Comparison of ENCODE assay signal across 20 cellular contexts in genomic region chr10:27312854-27313253, GRCh38.
DNase-seq lines count a peak whose midpoint lies in the region; ATAC-seq and TF ChIP-seq lines count a peak whose summit lies in the region.
"Had no signal": no experiment of that assay in that cellular context is flagged by ENCODE, and none has a peak within 500 bp of the region (broad histone marks: within the 10 kb centered on the region; RNA-seq: fewer than 3 reads in every experiment).

No MANE protein-coding gene starts in this region.

- no peak for TF ChIP-seq POLR2A in suprapubic skin (IDR thresholded peaks at IDR 0.05)

- H3K9me3 Mint-ChIP-seq in activated naive CD4-positive, alpha-beta T cell treated with anti-CD3 and anti-CD28 coated beads, Interleukin-2, amount 50 U/mL, for 72 hours = no peaks in the 10 kb centered on the region
- no peaks in the 10 kb centered on the region for H3K9me3 Mint-ChIP-seq in activated T-helper 17 cell treated with anti-CD3 and anti-CD28 coated beads, Interleukin-2, amount 50 U/mL, for 72 hours
- no peaks in the 10 kb centered on the region for H3K9me3 Mint-ChIP-seq in endodermal cell
- H3K9me3 Mint-ChIP-seq: CD4-positive, CD25-positive, alpha-beta regulatory T cell; CD8-positive, alpha-beta T cell had no signal

- no peak for TF ChIP-seq CTCF in mucosa of descending colon (IDR thresholded peaks at IDR 0.05)
- TF ChIP-seq CTCF in suprapubic skin (IDR thresholded peaks at IDR 0.05) = no peak
- TF ChIP-seq CTCF in endodermal cell (conservative IDR thresholded peaks at IDR 0.05) = no peak

- H3K27me3 ChIP-seq in suprapubic skin = no peaks in the 10 kb centered on the region
- H3K27me3 ChIP-seq in endodermal cell (ENCODE audit: control insufficient read depth, insufficient read depth, low read length, poor library complexity, severe bottlenecking) = no peaks in the 10 kb centered on the region

- H3K36me3 ChIP-seq in mucosa of descending colon (ENCODE audit: low read depth) (no peaks in the 10 kb centered on the region), suprapubic skin (no peaks in the 10 kb centered on the region), endodermal cell (ENCODE audit: control insufficient read depth, insufficient read depth, low read length) (no peaks in the 10 kb centered on the region)

- H3K9ac ChIP-seq in endodermal cell (ENCODE audit: extremely low read depth, low read length, poor library complexity, severe bottlenecking) = no peak overlapping the region
- H3K9ac ChIP-seq: GM23248 had no signal

- WGBS in suprapubic skin = 91% methylated on average over 4 of the region's 4 CpGs
- 88 to 92% methylated on average over 3 to 4 of the region's 4 CpGs for WGBS in endodermal cell (ENCODE audit: insufficient coverage in 1 of 2, insufficient read length in 1 of 2), 2 experiments

- H3K4me3 Mint-ChIP-seq in activated T-helper 17 cell treated with anti-CD3 and anti-CD28 coated beads, Interleukin-2, amount 50 U/mL, for 72 hours = no peak overlapping the region
- no peak overlapping the region for H3K4me3 Mint-ChIP-seq in endodermal cell
- H3K4me3 Mint-ChIP-seq: CD4-positive, CD25-positive, alpha-beta regulatory T cell; CD8-positive, alpha-beta T cell had no signal

- TF ChIP-seq EP300 in suprapubic skin (IDR thresholded peaks at IDR 0.05) = no peak

- H3K27ac Mint-ChIP-seq in activated naive CD4-positive, alpha-beta T cell treated with anti-CD3 and anti-CD28 coated beads, Interleukin-2, amount 50 U/mL, for 72 hours = no peak overlapping the region
- no peak overlapping the region for H3K27ac Mint-ChIP-seq in activated T-helper 17 cell treated with anti-CD3 and anti-CD28 coated beads, Interleukin-2, amount 50 U/mL, for 72 hours
- H3K27ac Mint-ChIP-seq in endodermal cell = no peak overlapping the region
- H3K27ac Mint-ChIP-seq: CD4-positive, CD25-positive, alpha-beta regulatory T cell; CD8-positive, alpha-beta T cell had no signal

- H3K27me3 Mint-ChIP-seq in activated T-helper 17 cell treated with anti-CD3 and anti-CD28 coated beads, Interleukin-2, amount 50 U/mL, for 72 hours = peaks cover 5% of the 10 kb centered on the region
- H3K27me3 Mint-ChIP-seq in endodermal cell (ENCODE audit: insufficient read depth) = no peaks in the 10 kb centered on the region

- intact Hi-C loops in mucosa of descending colon (cut with DNase I, micrococcal nuclease) = no loop called here

- no peaks in the 10 kb centered on the region for H3K9me3 ChIP-seq in mucosa of descending colon
- no peaks in the 10 kb centered on the region for H3K9me3 ChIP-seq in suprapubic skin
- H3K9me3 ChIP-seq in endodermal cell (ENCODE audit: control insufficient read depth, low read length) = no peaks in the 10 kb centered on the region
- H3K9me3 ChIP-seq: Caco-2 had no signal

- peak; percentile 76 to 85 for ATAC-seq in activated naive CD4-positive, alpha-beta T cell treated with anti-CD3 and anti-CD28 coated beads, Interleukin-2, amount 50 U/mL, for 72 hours
- peak; percentile 69 for ATAC-seq in activated T-helper 17 cell treated with anti-CD3 and anti-CD28 coated beads, Interleukin-2, amount 50 U/mL, for 72 hours (replicated peaks)
- ATAC-seq in esophagus mucosa (peak; percentile 71), mucosa of descending colon (peak; percentile 54)
- ATAC-seq: CD8-positive, alpha-beta T cell; GM12878 had no signal

- H3K4me3 ChIP-seq in mucosa of descending colon (no peak overlapping the region), suprapubic skin (no peak overlapping the region), endodermal cell (ENCODE audit: low read length) (no peak overlapping the region)
- H3K4me3 ChIP-seq: GM12878, GM23248 had no signal

- no peak for DNase-seq in activated naive CD4-positive, alpha-beta T cell treated with anti-CD3 and anti-CD28 coated beads, Interleukin-2, amount 50 U/mL, for 72 hours (ENCODE audit: low spot score in 2 of 2)
- DNase-seq in activated naive CD4-positive, alpha-beta T cell treated with Interleukin-2 at 50 U/mL for 16 hours = no peak
- DNase-seq in mucosa of descending colon (no peak), suprapubic skin (ENCODE audit: low spot score in 2 of 2) (no peak), endodermal cell (no peak), C1 segment of cervical spinal cord (lab: John Stamatoyannopoulos, UW) (no peak)
- DNase-seq: Caco-2; CD4-positive, CD25-positive, alpha-beta regulatory T cell; CD8-positive, alpha-beta T cell; DMS 273 treated with DMSO at 0.1 percent for 48 hours; DMS79; EL; GDM1; GM23248; H7; HCEC 1CT had no signal

- no peaks in the 10 kb centered on the region for H3K36me3 Mint-ChIP-seq in activated naive CD4-positive, alpha-beta T cell treated with anti-CD3 and anti-CD28 coated beads, Interleukin-2, amount 50 U/mL, for 72 hours
- H3K36me3 Mint-ChIP-seq in activated T-helper 17 cell treated with anti-CD3 and anti-CD28 coated beads, Interleukin-2, amount 50 U/mL, for 72 hours (ENCODE audit: low read depth) = no peaks in the 10 kb centered on the region
- no peaks in the 10 kb centered on the region for H3K36me3 Mint-ChIP-seq in endodermal cell (ENCODE audit: low read depth)
- H3K36me3 Mint-ChIP-seq: CD4-positive, CD25-positive, alpha-beta regulatory T cell; CD8-positive, alpha-beta T cell had no signal

- peaks cover 5% of the 10 kb centered on the region for H3K4me1 Mint-ChIP-seq in activated T-helper 17 cell treated with anti-CD3 and anti-CD28 coated beads, Interleukin-2, amount 50 U/mL, for 72 hours
- no peaks in the 10 kb centered on the region for H3K4me1 Mint-ChIP-seq in endodermal cell
- H3K4me1 Mint-ChIP-seq: CD4-positive, CD25-positive, alpha-beta regulatory T cell had no signal

- no peaks in the 10 kb centered on the region for H3K4me1 ChIP-seq in mucosa of descending colon (ENCODE audit: low read depth)
- no peaks in the 10 kb centered on the region for H3K4me1 ChIP-seq in suprapubic skin
- no peaks in the 10 kb centered on the region for H3K4me1 ChIP-seq in endodermal cell (ENCODE audit: control insufficient read depth, insufficient read depth, low read length)
- H3K4me1 ChIP-seq: Caco-2 had no signal

- H3K27ac ChIP-seq in suprapubic skin = no peak overlapping the region
- no peak overlapping the region for H3K27ac ChIP-seq in endodermal cell (ENCODE audit: low read depth, low read length)
- H3K27ac ChIP-seq: C4-2B, GM23248 had no signal
